In genomic region chr6:70136996-70137395, GRCh38 we compare ENCODE assay signal across 7 cellular contexts.
"Had no signal": no experiment of that assay in that cellular context is flagged by ENCODE, and none has a peak within 500 bp of the region (broad histone marks: within the 10 kb centered on the region; RNA-seq: fewer than 3 reads in every experiment).

No MANE protein-coding gene starts in this region.

- H2AFZ ChIP-seq: GM23248 had no signal

- H3K9me3 ChIP-seq: HAP-1 had no signal

- H3K4me3 ChIP-seq: GM23248, HAP-1 had no signal

- ATAC-seq: HCT116, HepG2 had no signal

- DNase-seq: GM23248, GOT3, H7, HFFc6 had no signal

- H3K9ac ChIP-seq: GM23248 had no signal

- H3K27ac ChIP-seq: GM23248 had no signal

- H3K36me3 ChIP-seq: HAP-1 had no signal
